In the genomic region with DNA sequence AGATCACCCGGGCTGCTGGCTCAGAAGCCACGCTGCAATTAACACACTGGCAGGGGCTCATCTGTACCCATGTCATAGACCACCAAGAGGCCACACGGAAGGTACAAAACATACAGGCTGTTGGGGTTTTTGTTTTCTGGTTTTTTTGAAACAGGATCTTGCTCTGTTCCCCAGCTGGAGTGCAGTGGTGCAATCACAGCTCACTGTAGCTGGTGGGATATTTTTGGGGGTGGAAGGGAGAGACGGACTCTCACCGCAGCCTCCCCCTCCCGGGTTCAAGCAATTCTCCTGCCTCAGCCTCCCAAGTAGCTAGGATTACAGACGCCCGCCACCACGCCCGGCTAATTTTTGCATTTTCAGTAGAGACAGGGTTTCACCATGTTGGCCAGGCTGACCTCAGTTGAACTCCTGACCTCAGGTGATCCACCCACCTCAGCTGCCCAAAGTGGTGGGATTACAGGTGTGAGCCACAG, we compare ENCODE assay signal across 8 cellular contexts. TPM values are rescaled to one million over a fixed set of nuclear protein-coding genes. Genes with fewer than 3 reads are reported as not detected.
DNase-seq lines count a peak whose midpoint lies in the region; ATAC-seq and TF ChIP-seq lines count a peak whose summit lies in the region.
"Not testable (repeated sequence)": the region's sequence is repeated elsewhere in the genome, so short reads cannot be mapped to it uniquely, and the experiment has no call there.

No MANE protein-coding gene starts in this region.

- peaks cover 52% of the 10 kb centered on the region for H3K4me1 ChIP-seq in Karpas-422 (ENCODE audit: low read length)
- peaks cover 15 to 75% of the 10 kb centered on the region in 2 donors for H3K4me1 ChIP-seq in left lung
- peaks cover 38% of the 10 kb centered on the region for H3K4me1 ChIP-seq in vagina

- TF ChIP-seq POLR2A in vagina (IDR thresholded peaks at IDR 0.05) = not testable (repeated sequence)

- not testable (repeated sequence) for TF ChIP-seq CTCF in GM06990 (IDR thresholded peaks at IDR 0.05; ENCODE audit: insufficient read depth, low read length, poor library complexity, severe bottlenecking); SU-DHL-6 (IDR thresholded peaks at IDR 0.05; ENCODE audit: insufficient read depth, low read length, poor library complexity, severe bottlenecking); left lung (IDR thresholded peaks at IDR 0.05); vagina (IDR thresholded peaks at IDR 0.05)

- H3K79me2 ChIP-seq in Karpas-422 (ENCODE audit: low read length) (peaks cover 69% of the 10 kb centered on the region), SU-DHL-6 (ENCODE audit: insufficient read depth, low read length) (peaks cover 35% of the 10 kb centered on the region)

- H3K4me3 ChIP-seq in GM06990 (replicated peaks; ENCODE audit: low read depth, low read length) (0 out of 2 replicates have a peak overlapping the region, but pooled peaks have one; percentile 10), Karpas-422 (ENCODE audit: low read length) (peak overlapping the region; percentile 32; the same call in 1 of the 2 replicates)
- H3K4me3 ChIP-seq in SU-DHL-6 (ENCODE audit: insufficient read depth, low read length, poor library complexity, severe bottlenecking); left lung; skin epidermis; vagina: not testable (repeated sequence)

- H3K9me2 ChIP-seq in Karpas-422 (replicated peaks; ENCODE audit: insufficient read depth, low read length); SU-DHL-6 (replicated peaks; ENCODE audit: insufficient read depth, low read length): not testable (repeated sequence)

- H3K4me2 ChIP-seq in Karpas-422 (ENCODE audit: low read depth, low read length, poor library complexity, severe bottlenecking) (peak overlapping the region; percentile 61), SU-DHL-6 (ENCODE audit: low read depth, low read length, poor library complexity, severe bottlenecking) (peak overlapping the region; percentile 67)

- peaks cover 44% of the 10 kb centered on the region for H3K4me1 Mint-ChIP-seq in activated naive CD4-positive, alpha-beta T cell treated with anti-CD3 and anti-CD28 coated beads, Interleukin-2, amount 50 U/mL, for 24 hours

- not testable (repeated sequence) for H3K27me3 ChIP-seq in GM06990 (replicated peaks; ENCODE audit: control insufficient read depth, insufficient read depth, low read length); Karpas-422 (ENCODE audit: low read length); SU-DHL-6 (ENCODE audit: low read length); left lung; vagina

- H3K27ac ChIP-seq in Karpas-422 (ENCODE audit: low read length) = peak overlapping the region; percentile 90
- H3K27ac ChIP-seq in SU-DHL-6 (ENCODE audit: low read depth, low read length) = peak overlapping the region; percentile 98
- peak overlapping the region; percentile 65 to 87 for H3K27ac ChIP-seq in left lung
- peak overlapping the region in 16 of 21 experiments; percentile 0 to 95 (median 50) for H3K27ac ChIP-seq in skin epidermis
- peak overlapping the region; percentile 87 for H3K27ac ChIP-seq in vagina

- peak; percentile 39 for DNase-seq in GM06990 (ENCODE audit: extremely low read depth, insufficient read length)
- not testable (repeated sequence) for DNase-seq in Karpas-422; vagina (ENCODE audit: extremely low spot score in 2 of 2)
- DNase-seq in NOMO-1 treated with DMSO at 0.1 percent for 48 hours (lab: John Stamatoyannopoulos, UW; ENCODE audit: unreplicated experiment) = peak; percentile 70
- DNase-seq in left lung = peak in 1 of 2 donors; percentile 34

- H3K36me3 ChIP-seq in GM06990 (ENCODE audit: control insufficient read depth, insufficient read depth, low read length); SU-DHL-6 (ENCODE audit: low read length); left lung; vagina: not testable (repeated sequence)
- peaks cover 17% of the 10 kb centered on the region for H3K36me3 ChIP-seq in Karpas-422 (ENCODE audit: insufficient read depth, low read length)

- H3K9ac ChIP-seq in Karpas-422 (ENCODE audit: low read length) = peak overlapping the region; percentile 58
- H3K9ac ChIP-seq in SU-DHL-6 (ENCODE audit: low read length) = peak overlapping the region; percentile 38

- H3K27me3 Mint-ChIP-seq in activated naive CD4-positive, alpha-beta T cell treated with anti-CD3 and anti-CD28 coated beads, Interleukin-2, amount 50 U/mL, for 24 hours = not testable (repeated sequence)

- not testable (repeated sequence) for H3K9me3 Mint-ChIP-seq in activated naive CD4-positive, alpha-beta T cell treated with anti-CD3 and anti-CD28 coated beads, Interleukin-2, amount 50 U/mL, for 24 hours

- H3K9me3 ChIP-seq in Karpas-422 (ENCODE audit: low read length); SU-DHL-6 (ENCODE audit: insufficient read depth, low read length); left lung; vagina: not testable (repeated sequence)

- intact Hi-C loops in left lung (cut with DNase I); vagina (cut with DNase I): not testable (repeated sequence)

- H3K27ac Mint-ChIP-seq in activated naive CD4-positive, alpha-beta T cell treated with anti-CD3 and anti-CD28 coated beads, Interleukin-2, amount 50 U/mL, for 24 hours = peak overlapping the region; percentile 12

- H4K20me1 ChIP-seq in Karpas-422 (ENCODE audit: insufficient read depth, low read depth, low read length) = peaks cover 24% of the 10 kb centered on the region; the same call in 1 of the 2 replicates
- not testable (repeated sequence) for H4K20me1 ChIP-seq in SU-DHL-6 (ENCODE audit: low read depth, low read length)

- H3K36me3 Mint-ChIP-seq in activated naive CD4-positive, alpha-beta T cell treated with anti-CD3 and anti-CD28 coated beads, Interleukin-2, amount 50 U/mL, for 24 hours = not testable (repeated sequence)

- ATAC-seq in left lung = not testable (repeated sequence)

- peaks cover 53% of the 10 kb centered on the region for H3F3A ChIP-seq in SU-DHL-6 (ENCODE audit: insufficient read depth)

- H3K4me3 Mint-ChIP-seq in activated naive CD4-positive, alpha-beta T cell treated with anti-CD3 and anti-CD28 coated beads, Interleukin-2, amount 50 U/mL, for 24 hours = peak overlapping the region; percentile 15

- H2AFZ ChIP-seq in Karpas-422 (ENCODE audit: low read length); SU-DHL-6 (ENCODE audit: low read depth, low read length, severe bottlenecking): not testable (repeated sequence)

RNA-seq across cellular contexts. Expression of a gene that starts 19.5 kb away (rescaled TPM):
- 113 and 165 TPM in 2 replicates for total RNA-seq in Karpas-422 (2014; rRNA removed; shearing (Covaris generic); ENCODE audit: low replicate concordance)
- total RNA-seq in left lung (100 to 1,000 TPM; 147 to 187 TPM), vagina (90.8 TPM)
